9 cellular contexts compared by ENCODE assay signal in genomic region chr2:38723173-38723572, GRCh38. TPM values are rescaled to one million over a fixed set of nuclear protein-coding genes. Genes with fewer than 3 reads are reported as not detected.
DNase-seq lines count a peak whose midpoint lies in the region; ATAC-seq and TF ChIP-seq lines count a peak whose summit lies in the region.
"Had no signal": no experiment of that assay in that cellular context is flagged by ENCODE, and none has a peak within 500 bp of the region (broad histone marks: within the 10 kb centered on the region; RNA-seq: fewer than 3 reads in every experiment).

No MANE protein-coding gene starts in this region.

- no peak overlapping the region for H3K4me3 ChIP-seq in skeletal muscle cell (ENCODE audit: low read depth, low read length)
- H3K4me3 ChIP-seq in colonic mucosa = no peak overlapping the region

- H3K9me3 ChIP-seq in colonic mucosa = no peaks in the 10 kb centered on the region

- no peak for ATAC-seq in T-cell (replicated peaks in 1 of 4)

- peak overlapping the region; percentile 94 for H3K27ac Mint-ChIP-seq in activated T-cell treated with anti-CD3 and anti-CD28 coated beads, Interleukin-2, amount 50 U/mL, for 24 hours
- peak overlapping the region; percentile 82 to 94 for H3K27ac Mint-ChIP-seq in T-cell

- no peak overlapping the region for H3K9ac ChIP-seq in colonic mucosa (ENCODE audit: low read depth in 2 of 2, low read length in 2 of 2)

- peaks cover 62% of the 10 kb centered on the region for H3K4me1 Mint-ChIP-seq in activated T-cell treated with anti-CD3 and anti-CD28 coated beads, Interleukin-2, amount 50 U/mL, for 24 hours (ENCODE audit: low read depth)
- H3K4me1 Mint-ChIP-seq in T-cell = peaks cover 30 to 51% (median 39%) of the 10 kb centered on the region in 3 donors

- peak overlapping the region; percentile 68 for H3K4me3 Mint-ChIP-seq in activated T-cell treated with anti-CD3 and anti-CD28 coated beads, Interleukin-2, amount 50 U/mL, for 24 hours
- peak overlapping the region in 2 of 3 donors; percentile 42 to 73 for H3K4me3 Mint-ChIP-seq in T-cell

- no peaks in the 10 kb centered on the region for H3K27me3 Mint-ChIP-seq in activated T-cell treated with anti-CD3 and anti-CD28 coated beads, Interleukin-2, amount 50 U/mL, for 24 hours
- H3K27me3 Mint-ChIP-seq in T-cell = no peaks in the 10 kb centered on the region

- H3K27me3 ChIP-seq in colonic mucosa = no peaks in the 10 kb centered on the region

- H3K9me3 Mint-ChIP-seq in activated T-cell treated with anti-CD3 and anti-CD28 coated beads, Interleukin-2, amount 50 U/mL, for 24 hours = peaks cover 7% of the 10 kb centered on the region
- peaks cover 0 to 4% (median 3%) of the 10 kb centered on the region in 3 donors for H3K9me3 Mint-ChIP-seq in T-cell

- DNase-seq in activated T-cell treated with anti-CD3 and anti-CD28 coated beads, Interleukin-2, amount 50 U/mL, for 24 hours = peak; percentile 43
- DNase-seq in activated T-cell treated with anti-CD3 and anti-CD28 coated beads, Interleukin-2, amount 50 U/mL, for 1 hour = no peak
- no peak for DNase-seq in HEK293T (ENCODE audit: extremely low spot score)
- DNase-seq in T-cell = no peak
- DNase-seq in skeletal muscle cell (ENCODE audit: low read depth) = peak; percentile 17
- DNase-seq in colonic mucosa = no peak
- DNase-seq in NCI-H1092 (lab: John Stamatoyannopoulos, UW) = no peak
- DNase-seq in KG1 (lab: John Stamatoyannopoulos, UW) = no peak
- DNase-seq: RPMI8226 had no signal

- no peaks in the 10 kb centered on the region for H3K36me3 ChIP-seq in colonic mucosa

- intact Hi-C loops in colonic mucosa (cut with DNase I) = no loop called here

- H3K4me1 ChIP-seq in colonic mucosa = no peaks in the 10 kb centered on the region

- POLR2A ChIA-PET in HEK293T (lab: Yijun Ruan, JAX) = interaction anchor here (1.6 kb wide), 1 partner anchor 28 kb away, joined by 5 read pairs; no protein-coding TSS in a partner anchor
- POLR2A ChIA-PET in T-cell (lab: Charles Lee) = interaction anchor here (0.6 to 0.7 kb wide), 3 partner anchors 14 to 178 kb away, joined by 3 read pairs; partner anchors contain the start of gene GALM (in 1 of the 2)

- no peak overlapping the region for H3K27ac ChIP-seq in colonic mucosa

- H3K36me3 Mint-ChIP-seq in activated T-cell treated with anti-CD3 and anti-CD28 coated beads, Interleukin-2, amount 50 U/mL, for 24 hours (ENCODE audit: low read depth) = peaks cover 51% of the 10 kb centered on the region
- peaks cover 16% of the 10 kb centered on the region for H3K36me3 Mint-ChIP-seq in T-cell

- CTCF ChIA-PET in HEK293T (lab: Yijun Ruan, JAX) = interaction anchor here (0.7 to 1.2 kb wide), 2 partner anchors 141 to 190 kb away, joined by 3 read pairs; no protein-coding TSS in a partner anchor
- CTCF ChIA-PET in T-cell (lab: Charles Lee) = interaction anchor here (0.7 to 6.8 kb wide), 8 partner anchors 22 to 174 kb away, joined by 3 to 96 read pairs (median 4); no protein-coding TSS in a partner anchor

- TF ChIP-seq CTCF in colonic mucosa (IDR thresholded peaks at IDR 0.05) = no peak

TF ChIP-seq in HEK293T, 16 proteins besides CTCF, POLR2A, EP300 and RAD21:
- no peak for TF ChIP-seq ARNT (IDR thresholded peaks at IDR 0.05)
- peak; percentile 7; the same call in 1 of the 2 replicates for TF ChIP-seq PKNOX1 (IDR thresholded peaks at IDR 0.05)

RNA-seq across cellular contexts. Expression of gene SRSF7, which starts 28.0 kb away (rescaled TPM):
- total RNA-seq in T-cell = 100 to 1,000 TPM; 252 to 649 (median 265) TPM
- total RNA-seq in colonic mucosa = 100 to 1,000 TPM; 119 to 157 TPM

RNA-seq across cellular contexts. Expression of gene GEMIN6, which starts 54.8 kb away (rescaled TPM):
- total RNA-seq in T-cell (10 to 100 TPM in 3 of 5 donors, 1 to 10 TPM in 2; 4.2 to 16.3 (median 11.8) TPM), colonic mucosa (10 to 100 TPM in 1 of 2 donors, 1 to 10 TPM in 1; 8.8 to 18.7 TPM)

RNA-seq across cellular contexts. Expression of gene GALM, which starts 57.3 kb away (rescaled TPM):
- total RNA-seq in T-cell (10 to 100 TPM; 14.3 to 29.4 (median 17.3) TPM), colonic mucosa (10 to 100 TPM; 47.9 to 68.8 TPM)

Comparison
In these comparisons a context has a peak if more than half of its experiments do, and no peak if none do; other contexts are left out.
1. DNase-seq: peak in activated T-cell treated with anti-CD3 and anti-CD28 coated beads, Interleukin-2, amount 50 U/mL, for 24 hours (single experiment) and skeletal muscle cell (single experiment); none in activated T-cell treated with anti-CD3 and anti-CD28 coated beads, Interleukin-2, amount 50 U/mL, for 1 hour (single experiment), HEK293T (single experiment), T-cell (0 of 34), colonic mucosa (single experiment), NCI-H1092 (single experiment) and KG1 (single experiment).